8 cellular contexts compared by ENCODE assay signal in genomic region chr13:94549241-94550029, GRCh38. TPM values are rescaled to one million over a fixed set of nuclear protein-coding genes. Genes with fewer than 3 reads are reported as not detected.
DNase-seq lines count a peak whose midpoint lies in the region; ATAC-seq and TF ChIP-seq lines count a peak whose summit lies in the region.

No MANE protein-coding gene starts in this region.

- no peaks in the 10 kb centered on the region for H3K36me3 ChIP-seq in Peyer's patch

- H3K9me3 Mint-ChIP-seq in activated T-helper 1 cell treated with anti-CD3 and anti-CD28 coated beads, Interleukin-12 subunit alpha, Interleukin-12 subunit beta, Interleukin-2, Interleukin-4 antibody, amounts not matched to agents 30 ng/mL and 10 ng/mL and 1 ng/mL, durations not matched to agents 14 hours and 24 hours and 36 hours: peaks cover 5% of the 10 kb centered on the region
- H3K9me3 Mint-ChIP-seq in naive B cell: peaks cover 0 to 9% (median 0%) of the 10 kb centered on the region in 7 donors
- H3K9me3 Mint-ChIP-seq in stimulated activated effector memory CD8-positive, alpha-beta T cell treated with anti-CD3 and anti-CD28 coated beads, Interleukin-12 subunit alpha, Interleukin-12 subunit beta, amount 100 ng/mL, for 72 hours: no peaks in the 10 kb centered on the region

- TF ChIP-seq CTCF in Peyer's patch (IDR thresholded peaks at IDR 0.05): peak in 2 of 6 experiments; percentile 12 to 26

- H3K9me3 ChIP-seq in Peyer's patch: no peaks in the 10 kb centered on the region

- intact Hi-C loops in activated T-helper 1 cell treated with anti-CD3 and anti-CD28 coated beads, Interleukin-12 subunit alpha, Interleukin-12 subunit beta, Interleukin-2, Interleukin-4 antibody, amounts not matched to agents 30 ng/mL and 10 ng/mL and 1 ng/mL, durations not matched to agents 14 hours and 24 hours and 36 hours (cut with micrococcal nuclease): loop anchor here (1.0 to 5.0 kb wide), 9 partner anchors 9 to 1127 kb away; partner anchors contain the start of genes GPR180 and TGDS

- peaks cover 0 to 5% (median 0%) of the 10 kb centered on the region in 4 donors for H3K4me1 ChIP-seq in Peyer's patch

- peak overlapping the region; percentile 84 for H3K4me3 Mint-ChIP-seq in activated T-helper 1 cell treated with anti-CD3 and anti-CD28 coated beads, Interleukin-12 subunit alpha, Interleukin-12 subunit beta, Interleukin-2, Interleukin-4 antibody, amounts not matched to agents 30 ng/mL and 10 ng/mL and 1 ng/mL, durations not matched to agents 14 hours and 24 hours and 36 hours
- H3K4me3 Mint-ChIP-seq in naive B cell: peak overlapping the region; percentile 87 to 99 (median 94)
- peak overlapping the region; percentile 76 for H3K4me3 Mint-ChIP-seq in stimulated activated effector memory CD8-positive, alpha-beta T cell treated with anti-CD3 and anti-CD28 coated beads, Interleukin-12 subunit alpha, Interleukin-12 subunit beta, amount 100 ng/mL, for 72 hours

- peak; percentile 16 to 21 for TF ChIP-seq POLR2A in Peyer's patch (IDR thresholded peaks at IDR 0.05)

- peaks cover 15% of the 10 kb centered on the region for H3K27me3 Mint-ChIP-seq in activated T-helper 1 cell treated with anti-CD3 and anti-CD28 coated beads, Interleukin-12 subunit alpha, Interleukin-12 subunit beta, Interleukin-2, Interleukin-4 antibody, amounts not matched to agents 30 ng/mL and 10 ng/mL and 1 ng/mL, durations not matched to agents 14 hours and 24 hours and 36 hours (ENCODE audit: insufficient read depth)
- H3K27me3 Mint-ChIP-seq in naive B cell: peaks cover 0 to 5% (median 5%) of the 10 kb centered on the region in 3 donors

- peak; percentile 89 for ATAC-seq in GM21723 (IDR thresholded peaks at IDR 0.05; ENCODE audit: unreplicated experiment)
- peak; percentile 89 to 91 for ATAC-seq in naive B cell (ENCODE audit: low read depth in 2 of 2)
- peak; percentile 95 for ATAC-seq in stimulated activated effector memory CD8-positive, alpha-beta T cell treated with anti-CD3 and anti-CD28 coated beads, Interleukin-12 subunit alpha, Interleukin-12 subunit beta, amount 100 ng/mL, for 72 hours

- peaks cover 25% of the 10 kb centered on the region for H3K4me1 Mint-ChIP-seq in activated T-helper 1 cell treated with anti-CD3 and anti-CD28 coated beads, Interleukin-12 subunit alpha, Interleukin-12 subunit beta, Interleukin-2, Interleukin-4 antibody, amounts not matched to agents 30 ng/mL and 10 ng/mL and 1 ng/mL, durations not matched to agents 14 hours and 24 hours and 36 hours (ENCODE audit: low read depth)
- peaks cover 24 to 27% (median 25%) of the 10 kb centered on the region in 3 donors for H3K4me1 Mint-ChIP-seq in naive B cell
- peaks cover 22% of the 10 kb centered on the region for H3K4me1 Mint-ChIP-seq in stimulated activated effector memory CD8-positive, alpha-beta T cell treated with anti-CD3 and anti-CD28 coated beads, Interleukin-12 subunit alpha, Interleukin-12 subunit beta, amount 100 ng/mL, for 72 hours

- peak overlapping the region; percentile 99 for H3K27ac Mint-ChIP-seq in activated T-helper 1 cell treated with anti-CD3 and anti-CD28 coated beads, Interleukin-12 subunit alpha, Interleukin-12 subunit beta, Interleukin-2, Interleukin-4 antibody, amounts not matched to agents 30 ng/mL and 10 ng/mL and 1 ng/mL, durations not matched to agents 14 hours and 24 hours and 36 hours
- H3K27ac Mint-ChIP-seq in naive B cell: peak overlapping the region; percentile 92 to 100 (median 100)
- peak overlapping the region; percentile 100 for H3K27ac Mint-ChIP-seq in stimulated activated effector memory CD8-positive, alpha-beta T cell treated with anti-CD3 and anti-CD28 coated beads, Interleukin-12 subunit alpha, Interleukin-12 subunit beta, amount 100 ng/mL, for 72 hours

- DNase-seq in DMS79 (lab: John Stamatoyannopoulos, UW) (peak; percentile 83), KG1 (lab: John Stamatoyannopoulos, UW) (peak; percentile 100), Peyer's patch (peak; percentile 86 to 96 (median 88)), fibroblast of gingiva (ENCODE audit: low read depth) (peak; percentile 97), naive B cell (peak; percentile 92)
- DNase-seq in activated T-helper 1 cell treated with anti-CD3 and anti-CD28 coated beads, Interleukin-12 subunit alpha, Interleukin-12 subunit beta, Interleukin-2, Interleukin-4 antibody, amounts not matched to agents 30 ng/mL and 10 ng/mL and 1 ng/mL, durations not matched to agents 14 hours and 24 hours and 36 hours (ENCODE audit: low spot score): peak; percentile 87
- DNase-seq in stimulated activated effector memory CD8-positive, alpha-beta T cell treated with anti-CD3 and anti-CD28 coated beads, Interleukin-12 subunit alpha, Interleukin-12 subunit beta, amount 100 ng/mL, for 72 hours (ENCODE audit: low spot score in 2 of 2): peak; percentile 84 to 95

- peak overlapping the region; percentile 56 to 71 (median 64) for H3K4me3 ChIP-seq in Peyer's patch

- no peaks in the 10 kb centered on the region for H3K27me3 ChIP-seq in Peyer's patch

- H3K27ac ChIP-seq in Peyer's patch: peak overlapping the region; percentile 80 to 88 (median 86)

- H3K36me3 Mint-ChIP-seq in activated T-helper 1 cell treated with anti-CD3 and anti-CD28 coated beads, Interleukin-12 subunit alpha, Interleukin-12 subunit beta, Interleukin-2, Interleukin-4 antibody, amounts not matched to agents 30 ng/mL and 10 ng/mL and 1 ng/mL, durations not matched to agents 14 hours and 24 hours and 36 hours (ENCODE audit: low read depth): peaks cover 6% of the 10 kb centered on the region
- peaks cover 0 to 8% of the 10 kb centered on the region in 2 donors for H3K36me3 Mint-ChIP-seq in naive B cell
- peaks cover 27% of the 10 kb centered on the region for H3K36me3 Mint-ChIP-seq in stimulated activated effector memory CD8-positive, alpha-beta T cell treated with anti-CD3 and anti-CD28 coated beads, Interleukin-12 subunit alpha, Interleukin-12 subunit beta, amount 100 ng/mL, for 72 hours

RNA-seq across cellular contexts. Expression of gene TGDS, which starts 46.5 kb away (rescaled TPM):
- 10 to 100 TPM in 2 of 4 donors, 1 to 10 TPM in 2; 4.9 to 30.5 (median 11.4) TPM for total RNA-seq in Peyer's patch
- 29.7 TPM in 2 replicates for total RNA-seq in activated T-helper 1 cell treated with anti-CD3 and anti-CD28 coated beads, Interleukin-12 subunit alpha, Interleukin-12 subunit beta, Interleukin-2, Interleukin-4 antibody, amounts not matched to agents 30 ng/mL and 10 ng/mL and 1 ng/mL, durations not matched to agents 14 hours and 24 hours and 36 hours
- polyA plus RNA-seq in naive B cell (ENCODE audit: low read depth in 6 of 6): 10 to 100 TPM; 10.0 to 16.8 (median 12.0) TPM

RNA-seq across cellular contexts. Expression of gene GPR180, which starts 52.2 kb away (rescaled TPM):
- total RNA-seq in Peyer's patch: 1 to 10 TPM; 1.8 to 5.0 (median 3.5) TPM
- total RNA-seq in activated T-helper 1 cell treated with anti-CD3 and anti-CD28 coated beads, Interleukin-12 subunit alpha, Interleukin-12 subunit beta, Interleukin-2, Interleukin-4 antibody, amounts not matched to agents 30 ng/mL and 10 ng/mL and 1 ng/mL, durations not matched to agents 14 hours and 24 hours and 36 hours: 9.6 and 11.1 TPM in 2 replicates
- polyA plus RNA-seq in naive B cell (ENCODE audit: low read depth in 6 of 6): 1 to 10 TPM; 1.1 to 2.7 (median 1.7) TPM

Comparison
In these comparisons a context has a peak if more than half of its experiments do, and no peak if none do; other contexts are left out.
1. Peak in every context shown above with its lines: DNase-seq, ATAC-seq, H3K4me3 ChIP-seq and H3K27ac ChIP-seq.